Comparison of ENCODE assay signal across 19 cellular contexts in genomic region chr20:63007722-63008488, GRCh38. TPM values are rescaled to one million over a fixed set of nuclear protein-coding genes. Genes with fewer than 3 reads are reported as not detected.
DNase-seq lines count a peak whose midpoint lies in the region; ATAC-seq, FAIRE-seq and TF ChIP-seq lines count a peak whose summit lies in the region.
"Had no signal": no experiment of that assay in that cellular context is flagged by ENCODE, and none has a peak within 500 bp of the region (broad histone marks: within the 10 kb centered on the region; RNA-seq: fewer than 3 reads in every experiment).

No MANE protein-coding gene starts in this region.

- peak overlapping the region; percentile 61 to 95; a peak in 3 of 4 replicates for H3K4me3 ChIP-seq in DND-41 (ENCODE audit: low read depth in 1 of 2, low read length in 2 of 2)
- H3K4me3 ChIP-seq in astrocyte (ENCODE audit: insufficient read depth, low read depth, low read length) = no peak overlapping the region

- DNase-seq in activated CD8-positive, alpha-beta memory T cell treated with anti-CD3 and anti-CD28 coated beads for 24 hours = peak; percentile 64
- DNase-seq in activated CD8-positive, alpha-beta memory T cell treated with anti-CD3 and anti-CD28 coated beads, Interleukin-2, amount 50 U/mL, for 48 hours = no peak
- DNase-seq in DND-41 (peak; percentile 73), astrocyte (ENCODE audit: low read depth) (no peak), NCI-H146 treated with DMSO at 0.1 percent for 48 hours (lab: John Stamatoyannopoulos, UW; ENCODE audit: unreplicated experiment) (no peak), amniotic stem cell (lab: John Stamatoyannopoulos, UW) (no peak)
- DNase-seq in naive thymus-derived CD8-positive, alpha-beta T cell = no peak
- DNase-seq in effector CD4-positive, alpha-beta T cell = no peak
- DNase-seq: activated CD4-positive, alpha-beta T cell treated with anti-CD3 and anti-CD28 coated beads, Interleukin-2, amount 50 U/mL, for 48 hours; activated gamma-delta T cell; IMR-90; kidney glomerular epithelial cell; midbrain; NCI-H1092; NCI-H2171 treated with DMSO at 0.1 percent for 48 hours; occipital lobe; RPMI8226 had no signal

- peaks cover 2% of the 10 kb centered on the region for H3K4me1 Mint-ChIP-seq in astrocyte (ENCODE audit: low read depth, unreplicated experiment)
- peaks cover 18 to 33% (median 30%) of the 10 kb centered on the region in 4 donors for H3K4me1 Mint-ChIP-seq in naive thymus-derived CD8-positive, alpha-beta T cell

- H3K9ac ChIP-seq in DND-41 (ENCODE audit: low read depth, low read length) (peak overlapping the region; percentile 95), astrocyte (ENCODE audit: low read length) (no peak overlapping the region)

- H3K4me2 ChIP-seq in DND-41 (ENCODE audit: insufficient read depth, low read length) (peak overlapping the region; percentile 97), astrocyte (ENCODE audit: low read length) (no peak overlapping the region)

- H4K20me1 ChIP-seq in DND-41 (ENCODE audit: insufficient read depth, low read length) = peaks cover 15% of the 10 kb centered on the region
- H4K20me1 ChIP-seq in astrocyte (ENCODE audit: insufficient read depth, low read length) = peaks cover 9% of the 10 kb centered on the region

- POLR2A ChIA-PET in naive thymus-derived CD8-positive, alpha-beta T cell (lab: Charles Lee) = interaction anchor here (0.7 to 1.8 kb wide), 6 partner anchors 30 to 214 kb away, joined by 3 to 5 read pairs (median 3); partner anchors contain the start of gene GID8

- H3K27me3 Mint-ChIP-seq in astrocyte (ENCODE audit: low read depth, unreplicated experiment) = peaks cover 51% of the 10 kb centered on the region
- peaks cover 17 to 74% (median 31%) of the 10 kb centered on the region in 5 donors for H3K27me3 Mint-ChIP-seq in naive thymus-derived CD8-positive, alpha-beta T cell

- no peak for FAIRE-seq in astrocyte (lab: Jason Lieb, UNC)

- peaks cover 47% of the 10 kb centered on the region for H3K79me2 ChIP-seq in DND-41 (ENCODE audit: insufficient read depth, low read length)
- no peaks in the 10 kb centered on the region for H3K79me2 ChIP-seq in astrocyte (ENCODE audit: insufficient read depth, low read length)

- H2AFZ ChIP-seq in DND-41 (ENCODE audit: low read depth, low read length) (peak overlapping the region; percentile 79; the same call in 1 of the 2 replicates), astrocyte (ENCODE audit: low read depth, low read length) (no peak overlapping the region)

- H3K27ac Mint-ChIP-seq in astrocyte (ENCODE audit: unreplicated experiment) = peak overlapping the region; percentile 75
- peak overlapping the region in 2 of 10 donors; percentile 31 to 80 for H3K27ac Mint-ChIP-seq in naive thymus-derived CD8-positive, alpha-beta T cell

- H3K9me3 ChIP-seq in DND-41 (ENCODE audit: insufficient read depth, low read length, severe bottlenecking) (peaks cover 18% of the 10 kb centered on the region), astrocyte (ENCODE audit: insufficient read depth, low read depth, low read length) (peaks cover 2% of the 10 kb centered on the region)

- no peaks in the 10 kb centered on the region for H3K36me3 Mint-ChIP-seq in astrocyte (ENCODE audit: low read depth, unreplicated experiment)
- peaks cover 0 to 6% (median under 1%) of the 10 kb centered on the region in 3 donors for H3K36me3 Mint-ChIP-seq in naive thymus-derived CD8-positive, alpha-beta T cell

- no peak overlapping the region for H3K4me3 Mint-ChIP-seq in astrocyte (ENCODE audit: unreplicated experiment)
- peak overlapping the region in 9 of 10 donors; percentile 8 to 87 (median 72) for H3K4me3 Mint-ChIP-seq in naive thymus-derived CD8-positive, alpha-beta T cell

- H3K27me3 ChIP-seq in DND-41 (ENCODE audit: insufficient read depth, low read length, poor library complexity) (peaks cover 4% of the 10 kb centered on the region), astrocyte (ENCODE audit: insufficient read depth, low read length) (peaks cover 81% of the 10 kb centered on the region)

- peak; percentile 15; the same call in 2 of the 3 replicates for ATAC-seq in DND-41 (ENCODE audit: insufficient read depth, low read depth)
- no peak for ATAC-seq in naive thymus-derived CD8-positive, alpha-beta T cell

- peak overlapping the region; percentile 94 for H3K27ac ChIP-seq in DND-41 (ENCODE audit: low read length)
- H3K27ac ChIP-seq in astrocyte (ENCODE audit: low read depth, low read length) = no peak overlapping the region
- H3K27ac ChIP-seq: C4-2B, upper lobe of left lung had no signal

- H3K4me1 ChIP-seq in DND-41 (ENCODE audit: insufficient read depth, low read length) (peaks cover 80% of the 10 kb centered on the region), astrocyte (ENCODE audit: insufficient read depth, low read length) (peaks cover 2% of the 10 kb centered on the region)

- no peak for TF ChIP-seq CTCF in DND-41 (IDR thresholded peaks at IDR 0.05; ENCODE audit: borderline replicate concordance, extremely low read depth, low read length, poor library complexity, severe bottlenecking)
- no peak for TF ChIP-seq CTCF in astrocyte (IDR thresholded peaks at IDR 0.05; ENCODE audit: insufficient read depth, low read depth, low read length)

- H3K9me3 Mint-ChIP-seq in astrocyte (ENCODE audit: unreplicated experiment) = peaks cover 7% of the 10 kb centered on the region
- peaks cover under 1 to 6% (median 2%) of the 10 kb centered on the region in 9 donors for H3K9me3 Mint-ChIP-seq in naive thymus-derived CD8-positive, alpha-beta T cell

- H3K36me3 ChIP-seq in DND-41 (ENCODE audit: insufficient read depth, low read length) = peaks cover 15% of the 10 kb centered on the region
- H3K36me3 ChIP-seq in astrocyte (ENCODE audit: insufficient read depth, low read length) = no peaks in the 10 kb centered on the region
- H3K36me3 ChIP-seq: upper lobe of left lung had no signal

RNA-seq across cellular contexts. Expression of gene BHLHE23, which starts 1.1 kb away (rescaled TPM):
- total RNA-seq in astrocyte = not detected in 2 replicates
- total RNA-seq in naive thymus-derived CD8-positive, alpha-beta T cell = not detected
- polyA plus RNA-seq in naive thymus-derived CD8-positive, alpha-beta T cell = not detected
- total RNA-seq: IMR-90, occipital lobe, upper lobe of left lung had no signal
- polyA plus RNA-seq: IMR-90 had no signal

RNA-seq across cellular contexts. Expression of gene SLC17A9, which starts 55.4 kb away (rescaled TPM):
- total RNA-seq in astrocyte = 11.6 and 12.4 TPM in 2 replicates
- 10 to 100 TPM; 11.3 TPM for total RNA-seq in naive thymus-derived CD8-positive, alpha-beta T cell
- 1 to 10 TPM; 1.2 to 2.0 (median 1.5) TPM for polyA plus RNA-seq in naive thymus-derived CD8-positive, alpha-beta T cell

Comparison
In these comparisons a context has a peak if more than half of its experiments do, and no peak if none do; other contexts are left out.
1. DNase-seq: peak in activated CD8-positive, alpha-beta memory T cell treated with anti-CD3 and anti-CD28 coated beads for 24 hours (single experiment) and DND-41 (single experiment); none in activated CD8-positive, alpha-beta memory T cell treated with anti-CD3 and anti-CD28 coated beads, Interleukin-2, amount 50 U/mL, for 48 hours (single experiment), astrocyte (single experiment), naive thymus-derived CD8-positive, alpha-beta T cell (0 of 10), NCI-H146 treated with DMSO at 0.1 percent for 48 hours (single experiment), effector CD4-positive, alpha-beta T cell (single experiment) and amniotic stem cell (single experiment).